In genomic region chr19:38838208-38838985, GRCh38 we compare ENCODE assay signal across 11 cellular contexts. TPM values are rescaled to one million over a fixed set of nuclear protein-coding genes. Genes with fewer than 3 reads are reported as not detected.
A peak's percentile ranks its signal among the peaks of the same experiment; 100 is the strongest.
DNase-seq lines count a peak whose midpoint lies in the region; ATAC-seq and TF ChIP-seq lines count a peak whose summit lies in the region.
"Had no signal": no experiment of that assay in that cellular context is flagged by ENCODE, and none has a peak within 500 bp of the region (broad histone marks: within the 10 kb centered on the region; RNA-seq: fewer than 3 reads in every experiment).

No MANE protein-coding gene starts in this region.

- H3K27me3 ChIP-seq in CD4-positive, alpha-beta T cell (ENCODE audit: control insufficient read depth, insufficient read depth, low read length): no peaks in the 10 kb centered on the region
- no peaks in the 10 kb centered on the region for H3K27me3 ChIP-seq in sigmoid colon
- H3K27me3 ChIP-seq: SJCRH30 had no signal

- no peak for ATAC-seq in CD4-positive, alpha-beta T cell (ENCODE audit: poor library complexity)
- ATAC-seq in T-helper 17 cell (no peak), HG03460 (IDR thresholded peaks at IDR 0.05; ENCODE audit: unreplicated experiment) (no peak)
- no peak for ATAC-seq in central memory CD8-positive, alpha-beta T cell (replicated peaks; ENCODE audit: extremely low read depth, poor library complexity, severe bottlenecking)

- H3K4me3 ChIP-seq in sigmoid colon: no peak overlapping the region
- H3K4me3 ChIP-seq: SJCRH30 had no signal

- H3K27ac Mint-ChIP-seq in CD4-positive, alpha-beta T cell: peak overlapping the region; percentile 42
- H3K27ac Mint-ChIP-seq in T-helper 17 cell: peak overlapping the region; percentile 87
- H3K27ac Mint-ChIP-seq in central memory CD8-positive, alpha-beta T cell (ENCODE audit: low read depth): no peak overlapping the region

- CTCF ChIA-PET in CD4-positive, alpha-beta T cell (lab: Charles Lee): interaction anchor here (0.5 to 1.3 kb wide), 2 partner anchors 32 to 91 kb away, joined by 3 read pairs; no protein-coding TSS in a partner anchor

- no peaks in the 10 kb centered on the region for H3K9me3 ChIP-seq in CD4-positive, alpha-beta T cell (ENCODE audit: control insufficient read depth, low read length)
- H3K9me3 ChIP-seq in T-helper 17 cell (ENCODE audit: control insufficient read depth, low read length, poor library complexity, severe bottlenecking) (no peaks in the 10 kb centered on the region), sigmoid colon (no peaks in the 10 kb centered on the region)
- H3K9me3 ChIP-seq: SJCRH30 had no signal

- H3K27ac ChIP-seq in CD4-positive, alpha-beta T cell (ENCODE audit: low read depth, low read length): no peak overlapping the region
- H3K27ac ChIP-seq in sigmoid colon: peak overlapping the region in 3 of 4 donors; percentile 6 to 35 (median 8)
- H3K27ac ChIP-seq: SJCRH30 had no signal

- H3K36me3 Mint-ChIP-seq in CD4-positive, alpha-beta T cell (ENCODE audit: low read depth): peaks cover 81% of the 10 kb centered on the region
- H3K36me3 Mint-ChIP-seq in T-helper 17 cell (ENCODE audit: low read depth): peaks cover 5% of the 10 kb centered on the region
- peaks cover 79% of the 10 kb centered on the region for H3K36me3 Mint-ChIP-seq in central memory CD8-positive, alpha-beta T cell (ENCODE audit: insufficient read depth)

- DNase-seq in CD4-positive, alpha-beta T cell: peak in 4 of 10 experiments; percentile 29 to 45 (median 32)
- no peak for DNase-seq in T-helper 17 cell
- DNase-seq in central memory CD8-positive, alpha-beta T cell (ENCODE audit: low spot score in 2 of 2): no peak
- DNase-seq in sigmoid colon: no peak
- no peak for DNase-seq in NCI-H1092 treated with DMSO at 0.1 percent for 48 hours (lab: John Stamatoyannopoulos, UW)
- DNase-seq in middle frontal gyrus (ENCODE audit: extremely low spot score, low spot score): no peak
- DNase-seq in NCI-H128 (lab: John Stamatoyannopoulos, UW; ENCODE audit: unreplicated experiment): no peak
- DNase-seq: DMS 273 treated with DMSO at 0.1 percent for 48 hours had no signal

- TF ChIP-seq POLR2A in sigmoid colon (IDR thresholded peaks at IDR 0.05): no peak

- no peaks in the 10 kb centered on the region for H3K9me3 Mint-ChIP-seq in CD4-positive, alpha-beta T cell
- H3K9me3 Mint-ChIP-seq in central memory CD8-positive, alpha-beta T cell: no peaks in the 10 kb centered on the region

- POLR2A ChIA-PET in CD4-positive, alpha-beta T cell (lab: Charles Lee): interaction anchor here (3.4 kb wide), 1 partner anchor 11 kb away, joined by 14 read pairs; no protein-coding TSS in a partner anchor

- no peak for TF ChIP-seq EP300 in sigmoid colon (IDR thresholded peaks at IDR 0.05)

- intact Hi-C loops in CD4-positive, alpha-beta T cell (cut with DNase I, micrococcal nuclease): no loop called here
- intact Hi-C loops in sigmoid colon (cut with DNase I): loop anchor here (10.0 kb wide), 1 partner anchor 194 kb away; the partner anchor contains the start of gene ACTN4

- H3K4me1 ChIP-seq in sigmoid colon: peaks cover 0 to 22% (median 14%) of the 10 kb centered on the region in 4 donors
- H3K4me1 ChIP-seq: SJCRH30 had no signal

- H3K27me3 Mint-ChIP-seq in CD4-positive, alpha-beta T cell: peaks cover 5% of the 10 kb centered on the region
- H3K27me3 Mint-ChIP-seq in T-helper 17 cell: no peaks in the 10 kb centered on the region
- no peaks in the 10 kb centered on the region for H3K27me3 Mint-ChIP-seq in central memory CD8-positive, alpha-beta T cell

- WGBS in sigmoid colon, 2 donors: 82 to 83% methylated on average over 19 of the region's 19 CpGs

- peaks cover 35% of the 10 kb centered on the region for H3K4me1 Mint-ChIP-seq in CD4-positive, alpha-beta T cell (ENCODE audit: low read depth)
- peaks cover 31% of the 10 kb centered on the region for H3K4me1 Mint-ChIP-seq in T-helper 17 cell
- H3K4me1 Mint-ChIP-seq in central memory CD8-positive, alpha-beta T cell: peaks cover 40% of the 10 kb centered on the region

- H3K36me3 ChIP-seq in sigmoid colon: peaks cover 60 to 82% (median 71%) of the 10 kb centered on the region in 4 donors

- H3K4me3 Mint-ChIP-seq in CD4-positive, alpha-beta T cell: no peak overlapping the region
- H3K4me3 Mint-ChIP-seq in T-helper 17 cell: peak overlapping the region; percentile 49
- H3K4me3 Mint-ChIP-seq in central memory CD8-positive, alpha-beta T cell: peak overlapping the region; percentile 37

- TF ChIP-seq CTCF in CD4-positive, alpha-beta T cell (IDR thresholded peaks at IDR 0.05): no peak
- TF ChIP-seq CTCF in sigmoid colon (IDR thresholded peaks at IDR 0.05): no peak

RNA-seq across cellular contexts. Expression of gene ECH1, which starts 6.8 kb away (rescaled TPM):
- 10 to 100 TPM; 32.6 to 35.3 TPM for total RNA-seq in CD4-positive, alpha-beta T cell
- 10 to 100 TPM; 75.5 to 95.8 TPM for total RNA-seq in T-helper 17 cell
- 100 to 1,000 TPM in 3 of 4 donors, 10 to 100 TPM in 1; 99.5 to 149 (median 120) TPM for total RNA-seq in sigmoid colon
- 100 to 1,000 TPM; 348 to 548 (median 422) TPM for polyA plus RNA-seq in sigmoid colon

RNA-seq across cellular contexts. Expression of gene HNRNPL, which starts 11.4 kb away (rescaled TPM):
- total RNA-seq in CD4-positive, alpha-beta T cell: 100 to 1,000 TPM; 535 to 565 TPM
- 100 to 1,000 TPM; 477 to 480 TPM for total RNA-seq in T-helper 17 cell
- 100 to 1,000 TPM; 140 to 201 (median 171) TPM for total RNA-seq in sigmoid colon
- polyA plus RNA-seq in sigmoid colon: 100 to 1,000 TPM; 115 to 206 (median 129) TPM

RNA-seq across cellular contexts. Expression of gene LGALS4, which starts 25.7 kb away (rescaled TPM):
- total RNA-seq in CD4-positive, alpha-beta T cell: 1 to 10 TPM; 2.3 to 3.1 TPM
- total RNA-seq in T-helper 17 cell (1 to 10 TPM; 1.7 to 2.4 TPM), sigmoid colon (10 to 100 TPM in 1 of 4 donors, 1 to 10 TPM in 2, under 1 TPM in 1; 0.33 to 13.2 (median 4.4) TPM)
- 1,000 to 10,000 TPM; 2,620 to 9,832 (median 7,672) TPM for polyA plus RNA-seq in sigmoid colon
- total RNA-seq: epithelial cell of proximal tubule had no signal

RNA-seq across cellular contexts. Expression of gene RINL, which starts 39.7 kb away (rescaled TPM):
- total RNA-seq in CD4-positive, alpha-beta T cell: 10 to 100 TPM; 19.5 to 21.3 TPM
- total RNA-seq in T-helper 17 cell (10 to 100 TPM; 46.0 to 50.6 TPM), sigmoid colon (10 to 100 TPM in 1 of 4 donors, 1 to 10 TPM in 3; 3.5 to 15.8 (median 4.7) TPM)
- 10 to 100 TPM in 1 of 3 donors, 1 to 10 TPM in 2; 3.7 to 17.6 (median 4.8) TPM for polyA plus RNA-seq in sigmoid colon

RNA-seq across cellular contexts. Expression of gene LGALS7B, which starts 49.4 kb away (rescaled TPM):
- not detected for total RNA-seq in CD4-positive, alpha-beta T cell
- total RNA-seq in T-helper 17 cell (not detected), sigmoid colon (1 to 10 TPM in 1 of 4 donors, not detected in 3; 3.0 TPM)
- 1 to 10 TPM in 1 of 3 donors, not detected in 2; 1.2 TPM for polyA plus RNA-seq in sigmoid colon
- total RNA-seq: SJCRH30 had no signal
